11 cellular contexts compared by ENCODE assay signal in the genomic region with DNA sequence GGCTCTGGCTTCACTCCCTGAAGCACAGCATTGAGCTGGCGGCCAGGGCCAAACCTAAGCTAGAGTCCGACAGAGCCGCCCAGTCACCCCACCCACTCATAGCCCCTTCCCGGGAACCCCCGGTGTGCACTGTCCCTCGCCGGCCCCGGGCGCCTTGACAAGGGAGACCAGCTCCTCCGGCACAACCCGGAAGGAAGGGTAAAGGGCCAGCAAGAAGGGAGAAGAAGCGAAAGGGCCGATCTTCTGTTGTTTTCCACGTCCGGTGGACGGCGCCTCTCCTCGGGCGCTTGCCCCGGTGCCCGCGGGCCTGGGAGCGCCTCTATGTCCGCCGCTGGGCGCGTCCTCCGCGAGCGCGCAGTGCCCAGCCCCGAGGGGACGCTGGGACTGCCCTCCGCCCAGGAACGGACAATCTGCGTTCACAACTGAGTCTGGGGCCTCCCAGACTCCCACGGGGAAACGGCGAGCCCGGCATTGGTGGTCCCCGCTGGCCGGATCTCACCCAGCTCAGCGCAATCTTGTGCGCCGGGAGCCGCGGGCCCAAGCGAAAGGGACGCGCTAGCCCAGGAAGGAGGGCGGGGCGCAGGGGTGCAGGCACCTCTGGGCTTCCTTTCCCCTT.
DNase-seq lines count a peak whose midpoint lies in the region; TF ChIP-seq lines count a peak whose summit lies in the region.
"Had no signal": no experiment of that assay in that cellular context is flagged by ENCODE, and none has a peak within 500 bp of the region (broad histone marks: within the 10 kb centered on the region; RNA-seq: fewer than 3 reads in every experiment).

No MANE protein-coding gene starts in this region.

- TF ChIP-seq CTCF in ascending aorta (IDR thresholded peaks at IDR 0.05) (no peak), left ventricle myocardium inferior (IDR thresholded peaks at IDR 0.05; ENCODE audit: borderline replicate concordance) (no peak), progenitor cell of endocrine pancreas (IDR thresholded peaks at IDR 0.05; ENCODE audit: unreplicated experiment) (no peak), GM13976 (IDR thresholded peaks at IDR 0.05; ENCODE audit: borderline replicate concordance, control extremely low read depth, extremely low read depth, insufficient read depth, missing control alignments) (no peak)

- no peaks in the 10 kb centered on the region for H3K9me3 Mint-ChIP-seq in progenitor cell of endocrine pancreas (ENCODE audit: low read depth)
- H3K9me3 Mint-ChIP-seq: activated T-helper 1 cell treated with anti-CD3 and anti-CD28 coated beads, Interleukin-12 subunit alpha, Interleukin-12 subunit beta, Interleukin-2, Interleukin-4 antibody, amounts not matched to agents 30 ng/mL and 10 ng/mL and 1 ng/mL, durations not matched to agents 14 hours and 24 hours and 36 hours; T-helper 1 cell treated with Interleukin-12 subunit alpha and Interleukin-12 subunit beta and Interleukin-4 antibody, amounts not matched to agents 30 μg/mL and 1 μg/mL, for 36 hours had no signal

- peak; percentile 47 for DNase-seq in COLO668 (lab: John Stamatoyannopoulos, UW; ENCODE audit: unreplicated experiment)
- DNase-seq in ascending aorta (ENCODE audit: low spot score in 2 of 2) = no peak
- no peak for DNase-seq in left ventricle myocardium inferior
- DNase-seq in progenitor cell of endocrine pancreas (ENCODE audit: low spot score, unreplicated experiment) = peak; percentile 12
- DNase-seq in cortex of kidney (lab: John Stamatoyannopoulos, UW) = no peak
- DNase-seq in MG63 = no peak
- DNase-seq in anterior cingulate cortex (lab: John Stamatoyannopoulos, UW) = no peak
- DNase-seq in GM13976 (ENCODE audit: low spot score) = no peak
- DNase-seq: CD4-positive, alpha-beta memory T cell had no signal

- no peaks in the 10 kb centered on the region for H3K36me3 Mint-ChIP-seq in progenitor cell of endocrine pancreas (ENCODE audit: insufficient read depth)
- H3K36me3 Mint-ChIP-seq: CD4-positive, alpha-beta memory T cell had no signal

- H3K9me3 ChIP-seq in ascending aorta (no peaks in the 10 kb centered on the region), left ventricle myocardium inferior (replicated peaks) (no peaks in the 10 kb centered on the region), MG63 (no peaks in the 10 kb centered on the region)

- H3K4me1 ChIP-seq in ascending aorta (no peaks in the 10 kb centered on the region), left ventricle myocardium inferior (peaks cover 7% of the 10 kb centered on the region)

- H3K27me3 ChIP-seq in ascending aorta = no peaks in the 10 kb centered on the region
- peaks cover 26% of the 10 kb centered on the region for H3K27me3 ChIP-seq in left ventricle myocardium inferior (ENCODE audit: low read depth)
- no peaks in the 10 kb centered on the region for H3K27me3 ChIP-seq in MG63

- H3K27ac ChIP-seq in ascending aorta (no peak overlapping the region), left ventricle myocardium inferior (replicated peaks) (no peak overlapping the region)

- peaks cover 6% of the 10 kb centered on the region for H3K4me1 Mint-ChIP-seq in progenitor cell of endocrine pancreas (ENCODE audit: low read depth)

- in situ Hi-C loops in GM13976 (cut with MboI; ENCODE audit: low sequenced_read_pairs, unreplicated experiment) = no loop called here

- peaks cover 22% of the 10 kb centered on the region for H3K27me3 Mint-ChIP-seq in progenitor cell of endocrine pancreas

- no peaks in the 10 kb centered on the region for H3K36me3 ChIP-seq in ascending aorta
- H3K36me3 ChIP-seq in left ventricle myocardium inferior = no peaks in the 10 kb centered on the region
- no peaks in the 10 kb centered on the region for H3K36me3 ChIP-seq in MG63

- intact Hi-C loops in ascending aorta (cut with DNase I) = no loop called here
- intact Hi-C loops in left ventricle myocardium inferior (cut with micrococcal nuclease) = no loop called here

- H3K4me3 ChIP-seq in ascending aorta = peak overlapping the region; percentile 32 to 57
- peak overlapping the region; percentile 61 for H3K4me3 ChIP-seq in left ventricle myocardium inferior
- no peak overlapping the region for H3K4me3 ChIP-seq in MG63

- peak overlapping the region; percentile 86 for H3K27ac Mint-ChIP-seq in progenitor cell of endocrine pancreas
- H3K27ac Mint-ChIP-seq: activated T-helper 1 cell treated with anti-CD3 and anti-CD28 coated beads, Interleukin-12 subunit alpha, Interleukin-12 subunit beta, Interleukin-2, Interleukin-4 antibody, amounts not matched to agents 30 ng/mL and 10 ng/mL and 1 ng/mL, durations not matched to agents 14 hours and 24 hours and 36 hours; CD4-positive, alpha-beta memory T cell; T-helper 1 cell treated with Interleukin-12 subunit alpha and Interleukin-12 subunit beta and Interleukin-4 antibody, amounts not matched to agents 30 μg/mL and 1 μg/mL, for 36 hours had no signal

- peak overlapping the region; percentile 74 for H3K4me3 Mint-ChIP-seq in progenitor cell of endocrine pancreas (ENCODE audit: low read depth)
- H3K4me3 Mint-ChIP-seq: activated T-helper 1 cell treated with anti-CD3 and anti-CD28 coated beads, Interleukin-12 subunit alpha, Interleukin-12 subunit beta, Interleukin-2, Interleukin-4 antibody, amounts not matched to agents 30 ng/mL and 10 ng/mL and 1 ng/mL, durations not matched to agents 14 hours and 24 hours and 36 hours; T-helper 1 cell treated with Interleukin-12 subunit alpha and Interleukin-12 subunit beta and Interleukin-4 antibody, amounts not matched to agents 30 μg/mL and 1 μg/mL, for 36 hours had no signal

Comparison
In these comparisons a context has a peak if more than half of its experiments do, and no peak if none do; other contexts are left out.
1. DNase-seq: peak in COLO668 (single experiment) and progenitor cell of endocrine pancreas (single experiment); none in ascending aorta (0 of 2), left ventricle myocardium inferior (single experiment), cortex of kidney (single experiment), MG63 (single experiment), anterior cingulate cortex (0 of 58) and GM13976 (single experiment).